Comparison of ENCODE assay signal across 8 cellular contexts in genomic region chr16:89256651-89257254, GRCh38. TPM values are rescaled to one million over a fixed set of nuclear protein-coding genes. Genes with fewer than 3 reads are reported as not detected.
DNase-seq lines count a peak whose midpoint lies in the region; ATAC-seq and TF ChIP-seq lines count a peak whose summit lies in the region.

No MANE protein-coding gene starts in this region.

- H4K20me1 ChIP-seq in SK-N-SH (ENCODE audit: insufficient read depth): no peaks in the 10 kb centered on the region

- no peaks in the 10 kb centered on the region for H3K79me2 ChIP-seq in SK-N-SH (ENCODE audit: insufficient read depth)

- no peak overlapping the region for H3K9ac ChIP-seq in SK-N-SH

- ATAC-seq in left ventricle myocardium superior: peak; percentile 83
- ATAC-seq in sciatic nerve: peak; percentile 73
- ATAC-seq in GM18909 (IDR thresholded peaks at IDR 0.05; ENCODE audit: poor library complexity, unreplicated experiment): no peak

- H3K27me3 ChIP-seq in SK-N-SH (ENCODE audit: insufficient read depth): no peaks in the 10 kb centered on the region
- H3K27me3 ChIP-seq in vagina: no peaks in the 10 kb centered on the region
- no peaks in the 10 kb centered on the region for H3K27me3 ChIP-seq in WERI-Rb-1 (ENCODE audit: insufficient read depth, low read depth, severe bottlenecking)

- 48% methylated on average over 27 of the region's 57 CpGs for WGBS in SK-N-SH (ENCODE audit: low lambda C conversion rate)

- no peaks in the 10 kb centered on the region for H3K36me3 ChIP-seq in SK-N-SH (replicated peaks in 1 of 2; ENCODE audit: control insufficient read depth in 1 of 2, insufficient read depth in 2 of 2, low read length in 1 of 2)
- no peaks in the 10 kb centered on the region for H3K36me3 ChIP-seq in vagina
- H3K36me3 ChIP-seq in WERI-Rb-1: no peaks in the 10 kb centered on the region

- TF ChIP-seq EP300 in SK-N-SH (IDR thresholded peaks at IDR 0.05; ENCODE audit: borderline replicate concordance in 1 of 2, low read depth in 1 of 2, low read length in 1 of 2): no peak

- H3K9me3 ChIP-seq in SK-N-SH (no peaks in the 10 kb centered on the region), vagina (no peaks in the 10 kb centered on the region), WERI-Rb-1 (ENCODE audit: severe bottlenecking) (no peaks in the 10 kb centered on the region)

- H3K27ac Mint-ChIP-seq in activated naive CD8-positive, alpha-beta T cell: no peak overlapping the region

- H3K4me1 ChIP-seq in SK-N-SH (ENCODE audit: control insufficient read depth in 1 of 2, insufficient read depth in 2 of 2, low read depth in 1 of 2, low read length in 1 of 2) (no peaks in the 10 kb centered on the region), vagina (peaks cover 16% of the 10 kb centered on the region)

- CTCF ChIA-PET in SK-N-SH (lab: Yijun Ruan, JAX): interaction anchor here (1.0 kb wide), 1 partner anchor 118 kb away, joined by 3 read pairs; no protein-coding TSS in a partner anchor

- no peaks in the 10 kb centered on the region for H3K9me3 Mint-ChIP-seq in activated naive CD8-positive, alpha-beta T cell (ENCODE audit: low read depth)

- DNase-seq in GM03348 (ENCODE audit: low spot score) (peak; percentile 80), SK-N-SH (peak; percentile 30), left ventricle myocardium superior (peak; percentile 62), sciatic nerve (ENCODE audit: low spot score) (no peak), vagina (ENCODE audit: extremely low spot score in 2 of 2) (no peak), WERI-Rb-1 (no peak)

- peaks cover 6% of the 10 kb centered on the region for H3K27me3 Mint-ChIP-seq in activated naive CD8-positive, alpha-beta T cell

- TF ChIP-seq CTCF in SK-N-SH (IDR thresholded peaks at IDR 0.05): no peak
- no peak for TF ChIP-seq CTCF in vagina (IDR thresholded peaks at IDR 0.05)
- TF ChIP-seq CTCF in WERI-Rb-1 (IDR thresholded peaks at IDR 0.05; ENCODE audit: low read depth, low read length): no peak

- no peak overlapping the region for H3K27ac ChIP-seq in SK-N-SH (ENCODE audit: low read depth in 2 of 2, low read length in 1 of 2)
- no peak overlapping the region for H3K27ac ChIP-seq in vagina
- H3K27ac ChIP-seq in WERI-Rb-1: no peak overlapping the region

- H3F3A ChIP-seq in SK-N-SH (replicated peaks; ENCODE audit: insufficient read depth): no peaks in the 10 kb centered on the region

- H3K4me1 Mint-ChIP-seq in activated naive CD8-positive, alpha-beta T cell (ENCODE audit: low read depth): peaks cover 15% of the 10 kb centered on the region

- H3K4me3 Mint-ChIP-seq in activated naive CD8-positive, alpha-beta T cell: peak overlapping the region; percentile 58

- no peak overlapping the region for H2AFZ ChIP-seq in SK-N-SH (ENCODE audit: low read depth)

- no peak for TF ChIP-seq RAD21 in SK-N-SH (IDR thresholded peaks at IDR 0.05; ENCODE audit: low read length)

- intact Hi-C loops in left ventricle myocardium superior (cut with micrococcal nuclease): no loop called here
- intact Hi-C loops in sciatic nerve (cut with DNase I): no loop called here
- intact Hi-C loops in vagina (cut with DNase I): no loop called here

- no peak overlapping the region for H3K4me2 ChIP-seq in SK-N-SH

- no peaks in the 10 kb centered on the region for H3K36me3 Mint-ChIP-seq in activated naive CD8-positive, alpha-beta T cell

- POLR2A ChIA-PET in SK-N-SH (lab: Yijun Ruan, JAX): no interaction called here

- no peaks in the 10 kb centered on the region for H3K9me2 ChIP-seq in SK-N-SH

- no peak overlapping the region for H3K4me3 ChIP-seq in SK-N-SH (ENCODE audit: low read depth in 2 of 2, low read length in 1 of 2)
- peak overlapping the region; percentile 35 to 40 for H3K4me3 ChIP-seq in vagina
- H3K4me3 ChIP-seq in WERI-Rb-1 (ENCODE audit: low read depth, low read length): no peak overlapping the region

- TF ChIP-seq POLR2A in vagina (IDR thresholded peaks at IDR 0.05): no peak

TF ChIP-seq in SK-N-SH, 30 proteins besides CTCF, POLR2A, EP300 and RAD21:
- TF ChIP-seq FOXJ3 (CRISPR knock-in tag; IDR thresholded peaks at IDR 0.05) (no peak), FOSL2 (IDR thresholded peaks at IDR 0.05; ENCODE audit: borderline replicate concordance, low read depth) (peak; percentile 59; the same call in 1 of the 2 replicates), YY1 (IDR thresholded peaks at IDR 0.05; ENCODE audit: low read depth) (no peak), TAF1 (IDR thresholded peaks at IDR 0.05; ENCODE audit: borderline replicate concordance, low read depth, low read length) (no peak), EZH2phosphoT487 (IDR thresholded peaks at IDR 0.05; ENCODE audit: borderline replicate concordance, low read depth) (no peak)
- TF ChIP-seq, protein P1, sequence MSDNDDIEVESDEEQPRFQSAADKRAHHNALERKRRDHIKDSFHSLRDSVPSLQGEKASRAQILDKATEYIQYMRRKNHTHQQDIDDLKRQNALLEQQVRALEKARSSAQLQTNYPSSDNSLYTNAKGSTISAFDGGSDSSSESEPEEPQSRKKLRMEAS (IDR thresholded peaks at IDR 0.05; ENCODE audit: low read depth): peak; percentile 63; the same call in 1 of the 2 replicates

RNA-seq across cellular contexts. Expression of gene ZNF778, which starts 39.2 kb away (rescaled TPM):
- 6.2 and 10.8 TPM in 2 replicates for polyA plus RNA-seq in SK-N-SH (2012; rRNA removed)
- 3.4 and 4.1 TPM in 2 replicates for polyA plus RNA-seq in SK-N-SH (2012; cell fraction: cytosol; rRNA removed)
- polyA plus RNA-seq in SK-N-SH (2012; cell fraction: nucleus; rRNA removed): 8.1 and 10.9 TPM in 2 replicates
- total RNA-seq in left ventricle myocardium superior (8.1 TPM), sciatic nerve (9.8 TPM), vagina (6.6 TPM)

RNA-seq across cellular contexts. Expression of gene SLC22A31, which starts 56.4 kb away (rescaled TPM):
- 0.07 and 0.16 TPM in 2 replicates for polyA plus RNA-seq in SK-N-SH (2012; rRNA removed)
- polyA plus RNA-seq in SK-N-SH (2012; cell fraction: cytosol; rRNA removed): 0.04 TPM in 1 of 2 replicates, not detected in the other
- 1.5 and 2.3 TPM in 2 replicates for polyA plus RNA-seq in SK-N-SH (2012; cell fraction: nucleus; rRNA removed)
- not detected for total RNA-seq in left ventricle myocardium superior
- total RNA-seq in sciatic nerve: 0.98 TPM
- total RNA-seq in vagina: not detected

Comparison
In these comparisons a context has a peak if more than half of its experiments do, and no peak if none do; other contexts are left out.
1. DNase-seq: peak in GM03348 (single experiment), SK-N-SH (single experiment) and left ventricle myocardium superior (single experiment); none in sciatic nerve (single experiment), vagina (0 of 2) and WERI-Rb-1 (single experiment).
2. H3K4me3 ChIP-seq: peak in vagina (2 of 2); none in SK-N-SH (0 of 2) and WERI-Rb-1 (single experiment).